Comparison of ENCODE assay signal across 25 cellular contexts in the genomic region with DNA sequence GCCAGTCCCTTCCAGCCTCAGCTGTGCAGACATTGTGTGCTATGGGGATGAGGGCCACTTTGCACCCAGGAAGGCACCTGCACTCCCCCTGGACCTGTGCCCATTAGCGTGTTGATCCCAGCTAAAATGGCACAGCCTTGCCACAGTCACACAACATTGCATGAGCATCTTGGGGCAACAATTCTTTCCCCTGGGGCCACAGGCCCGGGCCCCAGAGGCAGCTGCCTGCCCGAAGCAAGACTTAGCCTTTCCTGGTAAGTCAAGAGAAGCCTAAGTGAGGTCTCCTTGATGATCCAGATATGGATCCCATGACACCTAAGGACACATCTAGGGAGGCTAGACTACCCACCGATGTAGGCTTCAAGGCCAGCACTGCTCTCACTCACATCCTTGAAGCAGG.
DNase-seq lines count a peak whose midpoint lies in the region; ATAC-seq, FAIRE-seq and TF ChIP-seq lines count a peak whose summit lies in the region.
"Had no signal": no experiment of that assay in that cellular context is flagged by ENCODE, and none has a peak within 500 bp of the region (broad histone marks: within the 10 kb centered on the region; RNA-seq: fewer than 3 reads in every experiment).

No MANE protein-coding gene starts in this region.

- H3K27me3 Mint-ChIP-seq in IgD-negative memory B cell: no peaks in the 10 kb centered on the region
- peaks cover 2% of the 10 kb centered on the region for H3K27me3 Mint-ChIP-seq in activated CD4-positive, alpha-beta memory T cell treated with anti-CD3 and anti-CD28 coated beads, Interleukin-2, amount 10 ng/mL, durations not matched to agents 7 days and 5 days

- peak overlapping the region in 3 of 4 donors; percentile 74 to 82 (median 78) for H3K4me3 Mint-ChIP-seq in IgD-negative memory B cell
- H3K4me3 Mint-ChIP-seq in activated CD4-positive, alpha-beta memory T cell treated with anti-CD3 and anti-CD28 coated beads, Interleukin-2, amount 10 ng/mL, durations not matched to agents 7 days and 5 days: no peak overlapping the region
- H3K4me3 Mint-ChIP-seq: activated CD4-positive, alpha-beta T cell treated with anti-CD3 and anti-CD28 coated beads for 36 hours; activated naive CD8-positive, alpha-beta T cell treated with anti-CD3 and anti-CD28 coated beads for 36 hours; immature natural killer cell had no signal

- H3K27ac ChIP-seq in thyroid gland: peak overlapping the region in 2 of 3 donors; percentile 53 to 72
- H3K27ac ChIP-seq: breast epithelium, pancreas, testis had no signal

- TF ChIP-seq POLR2A in thyroid gland (IDR thresholded peaks at IDR 0.05): no peak

- H3K27me3 ChIP-seq in thyroid gland: no peaks in the 10 kb centered on the region
- H3K27me3 ChIP-seq: breast epithelium, pancreas, testis had no signal

- CTCF ChIA-PET in activated CD4-positive, alpha-beta memory T cell treated with anti-CD3 and anti-CD28 coated beads, Interleukin-2, amount 10 ng/mL, durations not matched to agents 7 days and 5 days (lab: Charles Lee): no interaction called here

- no peak for TF ChIP-seq CTCF in thyroid gland (IDR thresholded peaks at IDR 0.05)

- H3K9me3 Mint-ChIP-seq in IgD-negative memory B cell: peaks cover 0 to 12% (median 5%) of the 10 kb centered on the region in 3 donors
- no peaks in the 10 kb centered on the region for H3K9me3 Mint-ChIP-seq in activated CD4-positive, alpha-beta memory T cell treated with anti-CD3 and anti-CD28 coated beads, Interleukin-2, amount 10 ng/mL, durations not matched to agents 7 days and 5 days
- H3K9me3 Mint-ChIP-seq: activated naive CD8-positive, alpha-beta T cell treated with anti-CD3 and anti-CD28 coated beads for 36 hours had no signal

- ATAC-seq in stimulated activated naive CD8-positive, alpha-beta T cell treated with anti-CD3 and anti-CD28 coated beads, Interleukin-15, Interleukin-2, amounts not matched to agents 100 U/mL and 50 U/mL, for 24 hours: no peak
- ATAC-seq: activated CD4-positive, alpha-beta T cell treated with anti-CD3 and anti-CD28 coated beads for 36 hours; pancreas had no signal

- whole genome bisulfite sequencing in thyroid gland, 2 donors: 82 to 100% methylated on average over 1 to 4 of the region's 4 CpGs

- H3K36me3 ChIP-seq in thyroid gland: no peaks in the 10 kb centered on the region
- H3K36me3 ChIP-seq: breast epithelium, pancreas had no signal

- POLR2A ChIA-PET in activated CD4-positive, alpha-beta memory T cell treated with anti-CD3 and anti-CD28 coated beads, Interleukin-2, amount 10 ng/mL, durations not matched to agents 7 days and 5 days (lab: Charles Lee): no interaction called here

- H3K4me1 ChIP-seq in thyroid gland: peaks cover 12 to 28% of the 10 kb centered on the region in 2 donors
- H3K4me1 ChIP-seq: breast epithelium, pancreas, testis had no signal

- H3K36me3 Mint-ChIP-seq in IgD-negative memory B cell: peaks cover 3% of the 10 kb centered on the region
- no peaks in the 10 kb centered on the region for H3K36me3 Mint-ChIP-seq in activated CD4-positive, alpha-beta memory T cell treated with anti-CD3 and anti-CD28 coated beads, Interleukin-2, amount 10 ng/mL, durations not matched to agents 7 days and 5 days (ENCODE audit: low read depth)
- H3K36me3 Mint-ChIP-seq: activated naive CD8-positive, alpha-beta T cell treated with anti-CD3 and anti-CD28 coated beads for 36 hours; immature natural killer cell had no signal

- no peak for DNase-seq in GM18507 (ENCODE audit: extremely low spot score, insufficient read length, low read depth)
- DNase-seq in germinal center (ENCODE audit: low spot score): peak; percentile 41
- no peak for DNase-seq in thyroid gland
- no peak for DNase-seq in activated CD4-positive, alpha-beta memory T cell treated with anti-CD3 and anti-CD28 coated beads, Interleukin-2, amount 10 ng/mL, durations not matched to agents 7 days and 5 days
- DNase-seq in RPMI8226: no peak
- no peak for DNase-seq in stimulated activated naive CD8-positive, alpha-beta T cell treated with anti-CD3 and anti-CD28 coated beads, Interleukin-15, Interleukin-2, amounts not matched to agents 100 U/mL and 50 U/mL, for 24 hours
- DNase-seq: ACHN; activated CD4-positive, alpha-beta T cell treated with anti-CD3 and anti-CD28 coated beads for 36 hours; activated effector memory CD4-positive, alpha-beta T cell treated with Interleukin-2 at 50 U/mL for 16 hours; activated naive CD8-positive, alpha-beta T cell treated with anti-CD3 and anti-CD28 coated beads for 36 hours; activated T-cell treated with anti-CD3 and anti-CD28 coated beads, Interleukin-2, amount 50 U/mL, for 1 hour; anterior cingulate cortex; COR-L47; hypothalamus; immature natural killer cell; NCI-H1417; NCI-H2029; pancreas; Right ventricle myocardium superior; stimulated activated naive CD4-positive, alpha-beta T cell treated with Interleukin-2 at 50 U/mL for 16 hours; testis had no signal

- no peaks in the 10 kb centered on the region for H3K9me3 ChIP-seq in thyroid gland
- H3K9me3 ChIP-seq: breast epithelium, pancreas, testis had no signal

- H3K4me1 Mint-ChIP-seq in IgD-negative memory B cell: peaks cover 65 to 80% (median 74%) of the 10 kb centered on the region in 3 donors
- peaks cover 8% of the 10 kb centered on the region for H3K4me1 Mint-ChIP-seq in activated CD4-positive, alpha-beta memory T cell treated with anti-CD3 and anti-CD28 coated beads, Interleukin-2, amount 10 ng/mL, durations not matched to agents 7 days and 5 days

- H3K4me3 ChIP-seq in thyroid gland (replicated peaks in 1 of 3): no peak overlapping the region
- H3K4me3 ChIP-seq: breast epithelium, pancreas, testis had no signal

- H3K27ac Mint-ChIP-seq in IgD-negative memory B cell: peak overlapping the region; percentile 97 to 100 (median 99)
- no peak overlapping the region for H3K27ac Mint-ChIP-seq in activated CD4-positive, alpha-beta memory T cell treated with anti-CD3 and anti-CD28 coated beads, Interleukin-2, amount 10 ng/mL, durations not matched to agents 7 days and 5 days
- H3K27ac Mint-ChIP-seq: activated CD4-positive, alpha-beta T cell treated with anti-CD3 and anti-CD28 coated beads for 36 hours had no signal

- intact Hi-C loops in thyroid gland (cut with DNase I): no loop called here

- peak; percentile 45 for FAIRE-seq in GM18507 (lab: Jason Lieb, UNC)
- FAIRE-seq: H54, pancreas, urothelium cell line had no signal
